24 cellular contexts compared by ENCODE assay signal in genomic region chr15:41160639-41161315, GRCh38. TPM values are rescaled to one million over a fixed set of nuclear protein-coding genes. Genes with fewer than 3 reads are reported as not detected.
DNase-seq lines count a peak whose midpoint lies in the region; ATAC-seq and TF ChIP-seq lines count a peak whose summit lies in the region.
"Had no signal": no experiment of that assay in that cellular context is flagged by ENCODE, and none has a peak within 500 bp of the region (broad histone marks: within the 10 kb centered on the region; RNA-seq: fewer than 3 reads in every experiment).

No MANE protein-coding gene starts in this region.

- TF ChIP-seq CTCF in fibroblast of villous mesenchyme (IDR thresholded peaks at IDR 0.05; ENCODE audit: insufficient read depth, low read depth, low read length) (no peak), spleen (IDR thresholded peaks at IDR 0.05 in 8 of 11, conservative IDR thresholded peaks at IDR 0.05 in 3 of 11) (no peak), transverse colon (IDR thresholded peaks at IDR 0.05) (no peak)

- H3K9ac ChIP-seq in GM23248 = no peak overlapping the region

- peak; percentile 33 for DNase-seq in GM23248
- DNase-seq in fibroblast of villous mesenchyme (ENCODE audit: low read depth) = peak; percentile 38
- DNase-seq in spleen = no peak
- DNase-seq in stimulated activated naive CD4-positive, alpha-beta T cell treated with Interleukin-2 at 50 U/mL for 16 hours (lab: John Stamatoyannopoulos, UW) = no peak
- DNase-seq in transverse colon = no peak
- no peak for DNase-seq in NCI-H510A (lab: John Stamatoyannopoulos, UW)
- DNase-seq in DMS 273 (lab: John Stamatoyannopoulos, UW; ENCODE audit: unreplicated experiment) = no peak
- DNase-seq: activated CD4-positive, alpha-beta T cell treated with anti-CD3 and anti-CD28 coated beads for 4 hours; activated T-cell treated with anti-CD3 and anti-CD28 coated beads, Interleukin-2, amount 50 U/mL, for 72 hours; CD8-positive, alpha-beta memory T cell; DMS53; effector memory CD4-positive, alpha-beta T cell; Karpas-422; mucosa of descending colon; NCI-H1930; SHP77 treated with DMSO at 0.1 percent for 48 hours had no signal

- peaks cover 14% of the 10 kb centered on the region for H3K4me1 ChIP-seq in GM23248 (ENCODE audit: insufficient read depth)
- peaks cover 0 to 11% (median 3%) of the 10 kb centered on the region in 6 donors for H3K4me1 ChIP-seq in spleen
- no peaks in the 10 kb centered on the region for H3K4me1 ChIP-seq in transverse colon
- H3K4me1 ChIP-seq: esophagus muscularis mucosa had no signal

- no peak overlapping the region for H3K27ac Mint-ChIP-seq in activated T-helper 17 cell treated with anti-CD3 and anti-CD28 coated beads, Interleukin-2, amount 50 U/mL, for 72 hours
- H3K27ac Mint-ChIP-seq: activated naive CD4-positive, alpha-beta T cell treated with anti-CD3 and anti-CD28 coated beads, Interleukin-2, amount 50 U/mL, for 24 hours; activated T-cell treated with anti-CD3 and anti-CD28 coated beads, Interleukin-2, amount 50 U/mL, for 72 hours; CD8-positive, alpha-beta memory T cell; progenitor cell of endocrine pancreas; stimulated activated memory B cell treated with anti-CD40 and anti-IgM and Interleukin-4, amounts not matched to agents 10 μg/mL and 1 μg/mL and 100 μg/mL, for 72 hours had no signal

- no peaks in the 10 kb centered on the region for H3K36me3 ChIP-seq in GM23248 (ENCODE audit: low read depth)
- no peaks in the 10 kb centered on the region for H3K36me3 ChIP-seq in spleen
- no peaks in the 10 kb centered on the region for H3K36me3 ChIP-seq in transverse colon
- H3K36me3 ChIP-seq: esophagus muscularis mucosa, thoracic aorta had no signal

- H3K36me3 Mint-ChIP-seq in activated T-helper 17 cell treated with anti-CD3 and anti-CD28 coated beads, Interleukin-2, amount 50 U/mL, for 72 hours (ENCODE audit: low read depth) = no peaks in the 10 kb centered on the region
- H3K36me3 Mint-ChIP-seq: activated naive CD4-positive, alpha-beta T cell treated with anti-CD3 and anti-CD28 coated beads, Interleukin-2, amount 50 U/mL, for 24 hours; CD8-positive, alpha-beta memory T cell; stimulated activated memory B cell treated with anti-CD40 and anti-IgM and Interleukin-4, amounts not matched to agents 10 μg/mL and 1 μg/mL and 100 μg/mL, for 72 hours had no signal

- ATAC-seq in activated T-helper 17 cell treated with anti-CD3 and anti-CD28 coated beads, Interleukin-2, amount 50 U/mL, for 72 hours (replicated peaks) = peak; percentile 40
- ATAC-seq: activated T-cell treated with anti-CD3 and anti-CD28 coated beads, Interleukin-2, amount 50 U/mL, for 72 hours; left lobe of liver; mucosa of descending colon; stimulated activated memory B cell treated with anti-CD40 and anti-IgM and Interleukin-4, amounts not matched to agents 10 μg/mL and 1 μg/mL and 100 μg/mL, for 72 hours had no signal

- TF ChIP-seq EP300 in transverse colon (IDR thresholded peaks at IDR 0.05; ENCODE audit: low read depth) = no peak

- 78 to 82% methylated on average over 15 of the region's 15 CpGs for WGBS in GM23248 (ENCODE audit: low coverage in 1 of 2, low lambda C conversion rate in 2 of 2, missing lambda C conversion rate in 2 of 2), 2 experiments
- 63 to 80% (median 79%) methylated on average over 15 of the region's 15 CpGs for WGBS in spleen, 5 donors
- WGBS in transverse colon (ENCODE audit: low coverage in 1 of 2), 2 donors = 81 to 86% methylated on average over 11 to 15 of the region's 15 CpGs

- H3K27me3 ChIP-seq in GM23248 (replicated peaks; ENCODE audit: insufficient read depth) (no peaks in the 10 kb centered on the region), spleen (replicated peaks in 1 of 7) (no peaks in the 10 kb centered on the region), transverse colon (no peaks in the 10 kb centered on the region)

- in situ Hi-C loops in GM23248 (cut with MboI) (no loop called here), transverse colon (cut with MboI; ENCODE audit: low pct_ligation_motif_present in 1 of 4, low pct_unique_long_range_greater_than_20kb in 1 of 4, low sequenced_read_pairs in 3 of 4) (no loop called here)

- H3K9me2 ChIP-seq in GM23248 (ENCODE audit: insufficient read depth) = no peaks in the 10 kb centered on the region

- H4K20me1 ChIP-seq in GM23248 (ENCODE audit: insufficient read depth) = no peaks in the 10 kb centered on the region

- H3K4me1 Mint-ChIP-seq in activated T-helper 17 cell treated with anti-CD3 and anti-CD28 coated beads, Interleukin-2, amount 50 U/mL, for 72 hours = peaks cover 6% of the 10 kb centered on the region

- no peaks in the 10 kb centered on the region for H3K9me3 ChIP-seq in GM23248 (ENCODE audit: low read depth)
- H3K9me3 ChIP-seq in spleen = no peaks in the 10 kb centered on the region
- H3K9me3 ChIP-seq in transverse colon = no peaks in the 10 kb centered on the region
- H3K9me3 ChIP-seq: esophagus muscularis mucosa, mucosa of descending colon, thoracic aorta had no signal

- H3K4me2 ChIP-seq in GM23248 (ENCODE audit: unreplicated experiment) = peak overlapping the region; percentile 60

- no peaks in the 10 kb centered on the region for H3K9me3 Mint-ChIP-seq in activated T-helper 17 cell treated with anti-CD3 and anti-CD28 coated beads, Interleukin-2, amount 50 U/mL, for 72 hours
- H3K9me3 Mint-ChIP-seq: activated naive CD4-positive, alpha-beta T cell treated with anti-CD3 and anti-CD28 coated beads, Interleukin-2, amount 50 U/mL, for 24 hours; activated T-cell treated with anti-CD3 and anti-CD28 coated beads, Interleukin-2, amount 50 U/mL, for 72 hours; CD8-positive, alpha-beta memory T cell; stimulated activated memory B cell treated with anti-CD40 and anti-IgM and Interleukin-4, amounts not matched to agents 10 μg/mL and 1 μg/mL and 100 μg/mL, for 72 hours had no signal

- TF ChIP-seq POLR2A in spleen (IDR thresholded peaks at IDR 0.05) (no peak), transverse colon (IDR thresholded peaks at IDR 0.05) (no peak)

- no peak overlapping the region for H3K4me3 Mint-ChIP-seq in activated T-helper 17 cell treated with anti-CD3 and anti-CD28 coated beads, Interleukin-2, amount 50 U/mL, for 72 hours
- H3K4me3 Mint-ChIP-seq: activated naive CD4-positive, alpha-beta T cell treated with anti-CD3 and anti-CD28 coated beads, Interleukin-2, amount 50 U/mL, for 24 hours; CD8-positive, alpha-beta memory T cell; stimulated activated memory B cell treated with anti-CD40 and anti-IgM and Interleukin-4, amounts not matched to agents 10 μg/mL and 1 μg/mL and 100 μg/mL, for 72 hours had no signal

- intact Hi-C loops in spleen (cut with DNase I; ENCODE audit: low total_unique reads) = no loop called here
- intact Hi-C loops in transverse colon (cut with DNase I; ENCODE audit: low total_unique reads) = loop anchor here (10.0 kb wide), 1 partner anchor 96 kb away; no protein-coding TSS in a partner anchor

- H2AFZ ChIP-seq in GM23248 = 0 out of 2 replicates have a peak overlapping the region, but pooled peaks have one; percentile 29

- peak overlapping the region; percentile 43 for H3K27ac ChIP-seq in GM23248
- peak overlapping the region in 7 of 8 donors; percentile 49 to 66 (median 58) for H3K27ac ChIP-seq in spleen
- H3K27ac ChIP-seq in transverse colon = no peak overlapping the region
- H3K27ac ChIP-seq: esophagus muscularis mucosa, skin epidermis, thoracic aorta had no signal

- no peaks in the 10 kb centered on the region for H3K27me3 Mint-ChIP-seq in activated T-helper 17 cell treated with anti-CD3 and anti-CD28 coated beads, Interleukin-2, amount 50 U/mL, for 72 hours
- H3K27me3 Mint-ChIP-seq: activated naive CD4-positive, alpha-beta T cell treated with anti-CD3 and anti-CD28 coated beads, Interleukin-2, amount 50 U/mL, for 24 hours; progenitor cell of endocrine pancreas had no signal

- H3K79me2 ChIP-seq in GM23248 (ENCODE audit: insufficient read depth) = no peaks in the 10 kb centered on the region

- H3F3A ChIP-seq in GM23248 (ENCODE audit: insufficient read depth) = peaks cover 9% of the 10 kb centered on the region; the same call in 1 of the 2 replicates

- H3K4me3 ChIP-seq in GM23248 (no peak overlapping the region), fibroblast of villous mesenchyme (ENCODE audit: low read depth, low read length) (no peak overlapping the region), spleen (no peak overlapping the region), transverse colon (no peak overlapping the region)
- H3K4me3 ChIP-seq: esophagus muscularis mucosa, mucosa of descending colon, skin epidermis, thoracic aorta had no signal

RNA-seq across cellular contexts. Expression of gene INO80, which starts 44.7 kb away (rescaled TPM):
- 25.9 and 40.0 TPM in 2 replicates for total RNA-seq in GM23248 (2014; rRNA removed; shearing (Covaris generic))
- polyA plus RNA-seq in GM23248 (2016; fragmentation: Nextera tagmentation; extraction: Ambion mirVana) (4.6 and 5.3 TPM in 2 replicates), spleen (1 to 10 TPM; 5.2 to 9.0 (median 5.6) TPM)
- 10 to 100 TPM; 22.8 to 25.9 TPM for total RNA-seq in activated T-helper 17 cell treated with anti-CD3 and anti-CD28 coated beads, Interleukin-2, amount 50 U/mL, for 72 hours
- total RNA-seq in fibroblast of villous mesenchyme (21.6 and 29.8 TPM in 2 replicates), spleen (10 to 100 TPM; 24.2 to 39.4 (median 27.2) TPM), transverse colon (10 to 100 TPM; 21.8 to 69.1 (median 29.8) TPM)

Comparison
In these comparisons a context has a peak if more than half of its experiments do, and no peak if none do; other contexts are left out.
1. DNase-seq: peak in GM23248 (single experiment) and fibroblast of villous mesenchyme (single experiment); none in spleen (single experiment), stimulated activated naive CD4-positive, alpha-beta T cell treated with Interleukin-2 at 50 U/mL for 16 hours (single experiment), transverse colon (single experiment), NCI-H510A (single experiment) and DMS 273 (single experiment).
2. H3K27ac ChIP-seq: peak in GM23248 (single experiment) and spleen (7 of 8); none in transverse colon (0 of 4).